Comparison of ENCODE assay signal across 15 cellular contexts in genomic region chrX:18994713-18995112, GRCh38. TPM values are rescaled to one million over a fixed set of nuclear protein-coding genes. Genes with fewer than 3 reads are reported as not detected.
A peak's percentile ranks its signal among the peaks of the same experiment; 100 is the strongest.
DNase-seq lines count a peak whose midpoint lies in the region; ATAC-seq and TF ChIP-seq lines count a peak whose summit lies in the region.
"Had no signal": no experiment of that assay in that cellular context is flagged by ENCODE, and none has a peak within 500 bp of the region (broad histone marks: within the 10 kb centered on the region; RNA-seq: fewer than 3 reads in every experiment).

No MANE protein-coding gene starts in this region.

- H3K4me3 ChIP-seq in ACC112 (ENCODE audit: low read depth, low read length) (peak overlapping the region; percentile 68), mammary epithelial cell (replicated peaks in 1 of 3; ENCODE audit: insufficient read depth in 1 of 3, low read depth in 2 of 3, low read length in 3 of 3) (peak overlapping the region in 1 of 3 experiments; percentile 16), esophagus squamous epithelium (no peak overlapping the region)
- H3K4me3 ChIP-seq: transverse colon had no signal

- in situ Hi-C loops in mammary epithelial cell (cut with MboI; ENCODE audit: low sequenced_read_pairs in 2 of 2): no loop called here

- H3K4me2 ChIP-seq in mammary epithelial cell (ENCODE audit: insufficient read depth, low read depth, low read length): peak overlapping the region; percentile 70

- TF ChIP-seq POLR2A in esophagus squamous epithelium (IDR thresholded peaks at IDR 0.05): no peak

- dilution Hi-C loops in mammary epithelial cell (cut with HindIII; ENCODE audit: low sequenced_read_pairs): no loop called here

- H2AFZ ChIP-seq in ACC112 (ENCODE audit: low read length, unreplicated experiment) (peak overlapping the region; percentile 91), mammary epithelial cell (ENCODE audit: low read depth, low read length) (no peak overlapping the region)

- H3K36me3 ChIP-seq in ACC112 (ENCODE audit: insufficient read depth, low read length): no peaks in the 10 kb centered on the region
- H3K36me3 ChIP-seq in mammary epithelial cell (ENCODE audit: insufficient read depth, low read length): no peaks in the 10 kb centered on the region
- H3K36me3 ChIP-seq in esophagus squamous epithelium: no peaks in the 10 kb centered on the region
- H3K36me3 ChIP-seq: transverse colon had no signal

- H3K27ac ChIP-seq in ACC112 (ENCODE audit: low read depth, low read length) (peak overlapping the region; percentile 100), mammary epithelial cell (ENCODE audit: insufficient read depth, low read depth, low read length) (peak overlapping the region; percentile 95), esophagus squamous epithelium (no peak overlapping the region)
- H3K27ac ChIP-seq: transverse colon had no signal

- CTCF ChIA-PET in mammary epithelial cell (lab: Charles Lee; ENCODE audit: low non-redundant PET): no interaction called here

- 34% methylated on average over 3 of the region's 3 CpGs for WGBS in mammary epithelial cell (ENCODE audit: low coverage, missing lambda C conversion rate)
- WGBS in esophagus squamous epithelium, 2 donors: 44 to 80% methylated on average over 3 of the region's 3 CpGs

- DNase-seq in HS-27A (ENCODE audit: low read depth) (peak; percentile 30), mammary epithelial cell (peak; percentile 70), kidney glomerular epithelial cell (lab: John Stamatoyannopoulos, UW) (peak; percentile 32), esophagus squamous epithelium (lab: John Stamatoyannopoulos, UW) (no peak), NCI-H2107 treated with DMSO at 0.1 percent for 48 hours (lab: John Stamatoyannopoulos, UW; ENCODE audit: unreplicated experiment) (no peak)
- DNase-seq: activated CD4-positive, alpha-beta T cell treated with anti-CD3 and anti-CD28 coated beads, Interleukin-2, amount 50 U/mL, for 4 hours; activated effector memory CD4-positive, alpha-beta T cell treated with Interleukin-2 at 50 U/mL for 16 hours; H9; NCI-H1105; NCI-H345; small intestine; transverse colon had no signal

- no peaks in the 10 kb centered on the region for H4K20me1 ChIP-seq in mammary epithelial cell (ENCODE audit: insufficient read depth, low read length)

- no peak for ATAC-seq in GM18868 (IDR thresholded peaks at IDR 0.05; ENCODE audit: unreplicated experiment)
- no peak for ATAC-seq in GM21786 (IDR thresholded peaks at IDR 0.05; ENCODE audit: unreplicated experiment)

- H3K4me1 ChIP-seq in ACC112 (ENCODE audit: control insufficient read depth, insufficient read depth, low read length, unreplicated experiment) (peaks cover 35% of the 10 kb centered on the region), mammary epithelial cell (ENCODE audit: insufficient read depth, low read length) (peaks cover 5% of the 10 kb centered on the region), esophagus squamous epithelium (no peaks in the 10 kb centered on the region)
- H3K4me1 ChIP-seq: transverse colon had no signal

- H3K9ac ChIP-seq in mammary epithelial cell (ENCODE audit: insufficient read depth, low read length): peak overlapping the region; percentile 57

- no TSS peak for BruUV-seq in mammary epithelial cell (replicated peaks; lab: Mats Ljungman, UMichigan)

- H3K27me3 ChIP-seq in ACC112 (ENCODE audit: insufficient read depth, low read length): no peaks in the 10 kb centered on the region
- H3K27me3 ChIP-seq in mammary epithelial cell (ENCODE audit: insufficient read depth, low read length): no peaks in the 10 kb centered on the region
- no peaks in the 10 kb centered on the region for H3K27me3 ChIP-seq in esophagus squamous epithelium
- H3K27me3 ChIP-seq: transverse colon had no signal

- no peak for TF ChIP-seq CTCF in mammary epithelial cell (conservative IDR thresholded peaks at IDR 0.05 in 1 of 2, IDR thresholded peaks at IDR 0.05 in 1 of 2; ENCODE audit: extremely low read depth in 1 of 2, insufficient read depth in 1 of 2, low read depth in 1 of 2, low read length in 2 of 2)
- TF ChIP-seq CTCF in esophagus squamous epithelium (IDR thresholded peaks at IDR 0.05): no peak

- intact Hi-C loops in mammary epithelial cell (cut with micrococcal nuclease): no loop called here
- intact Hi-C loops in esophagus squamous epithelium (cut with DNase I): no loop called here

- H3K9me3 ChIP-seq in mammary epithelial cell (replicated peaks; ENCODE audit: insufficient read depth, low read length) (peaks cover 2% of the 10 kb centered on the region), esophagus squamous epithelium (no peaks in the 10 kb centered on the region)
- H3K9me3 ChIP-seq: transverse colon had no signal

- no peaks in the 10 kb centered on the region for H3K79me2 ChIP-seq in ACC112 (ENCODE audit: control insufficient read depth, insufficient read depth, low read length, unreplicated experiment)
- no peaks in the 10 kb centered on the region for H3K79me2 ChIP-seq in mammary epithelial cell (ENCODE audit: insufficient read depth, low read length)

RNA-seq across cellular contexts. Expression of gene PHKA2, which starts 10.8 kb away (rescaled TPM):
- total RNA-seq in mammary epithelial cell (10 to 100 TPM; 18.0 to 23.0 TPM), esophagus squamous epithelium (10 to 100 TPM; 10.1 to 21.2 (median 13.5) TPM)
- 14.0 TPM for polyA plus RNA-seq in mammary epithelial cell
- 10.7 TPM for polyA minus RNA-seq in mammary epithelial cell

Comparison
In these comparisons a context has a peak if more than half of its experiments do, and no peak if none do; other contexts are left out.
1. H3K27ac ChIP-seq: peak in ACC112 (single experiment) and mammary epithelial cell (single experiment); none in esophagus squamous epithelium (0 of 4).
2. DNase-seq: peak in HS-27A (single experiment), mammary epithelial cell (single experiment) and kidney glomerular epithelial cell (single experiment); none in esophagus squamous epithelium (single experiment) and NCI-H2107 treated with DMSO at 0.1 percent for 48 hours (single experiment).